9 cellular contexts compared by ENCODE assay signal in the genomic region with DNA sequence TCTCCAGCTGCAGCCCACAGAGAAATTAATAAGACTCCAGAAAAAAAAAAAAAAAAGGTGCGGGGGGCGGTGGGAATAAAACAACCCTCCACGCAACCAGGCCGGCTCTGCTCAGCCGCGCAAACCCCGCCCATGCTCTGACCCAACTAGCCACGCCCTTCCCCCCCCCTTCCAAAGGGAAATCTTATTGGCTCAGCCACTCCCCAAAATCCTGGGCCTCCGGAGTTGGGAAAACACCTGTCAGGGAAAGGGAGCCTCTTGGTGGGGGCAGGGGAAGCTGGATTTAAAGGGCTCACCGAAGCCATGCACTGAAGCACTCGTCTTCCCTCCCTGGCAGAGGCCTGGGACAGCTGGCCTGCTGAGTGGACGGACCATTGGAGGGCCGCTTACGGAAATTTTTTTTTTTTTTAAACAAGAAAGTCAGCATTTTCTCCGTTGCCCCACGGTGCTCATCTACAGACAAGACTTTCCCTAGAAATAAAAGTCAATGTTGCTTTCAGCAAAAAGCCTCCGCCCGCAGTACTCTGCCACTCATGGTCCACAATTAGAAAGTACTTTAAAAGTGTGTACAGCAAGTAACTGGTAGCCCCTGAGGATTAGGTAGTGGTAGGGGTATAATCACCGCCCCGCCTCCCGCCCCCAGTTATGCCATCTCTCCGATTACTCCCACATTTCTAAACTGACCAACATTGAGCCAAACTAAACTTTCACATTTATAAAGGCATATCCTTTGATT. TPM values are rescaled to one million over a fixed set of nuclear protein-coding genes. Genes with fewer than 3 reads are reported as not detected.
DNase-seq lines count a peak whose midpoint lies in the region; ATAC-seq, FAIRE-seq and TF ChIP-seq lines count a peak whose summit lies in the region.
"Had no signal": no experiment of that assay in that cellular context is flagged by ENCODE, and none has a peak within 500 bp of the region (broad histone marks: within the 10 kb centered on the region; RNA-seq: fewer than 3 reads in every experiment).

No MANE protein-coding gene starts in this region.

- intact Hi-C loops in Caco-2 (cut with micrococcal nuclease; ENCODE audit: unreplicated experiment) (no loop called here), left lung (cut with DNase I) (no loop called here)

- H3K4me1 ChIP-seq in Caco-2 (peaks cover 16% of the 10 kb centered on the region), left lung (peaks cover 6 to 11% of the 10 kb centered on the region in 2 donors)

- H3K27me3 ChIP-seq in Caco-2 (replicated peaks; ENCODE audit: control insufficient read depth, insufficient read depth, low read length) (peaks cover 6% of the 10 kb centered on the region), left lung (peaks cover 36 to 65% of the 10 kb centered on the region in 2 donors)

- no peaks in the 10 kb centered on the region for H3K9me3 Mint-ChIP-seq in Caco-2 (ENCODE audit: unreplicated experiment)

- no TSS peak for BruUV-seq in Caco-2 (replicated peaks; lab: Mats Ljungman, UMichigan)

- H3K4me3 Mint-ChIP-seq in Caco-2 (ENCODE audit: unreplicated experiment): peak overlapping the region; percentile 69

- POLR2A ChIA-PET in Caco-2 (lab: Charles Lee): interaction anchor here (0.6 kb wide), 1 partner anchor 1020 kb away, joined by 6 read pairs; no protein-coding TSS in a partner anchor

- H3K27me3 Mint-ChIP-seq in Caco-2 (ENCODE audit: insufficient read depth, unreplicated experiment): peaks cover 28% of the 10 kb centered on the region

- no peak overlapping the region for H3K4me3 ChIP-seq in Caco-2 (ENCODE audit: low read depth, low read length)
- H3K4me3 ChIP-seq in left lung: peak overlapping the region; percentile 41 to 47

- no peak for FAIRE-seq in RCC 7860 (lab: Jason Lieb, UNC)

- H3K9me3 ChIP-seq in Caco-2 (no peaks in the 10 kb centered on the region), left lung (no peaks in the 10 kb centered on the region)

- CTCF ChIA-PET in Caco-2 (lab: Charles Lee): interaction anchor here (0.6 kb wide), 1 partner anchor 48 kb away, joined by 3 read pairs; no protein-coding TSS in a partner anchor

- DNase-seq in Caco-2 (peak in 1 of 2 experiments; percentile 35), NCI-H146 treated with DMSO at 0.1 percent for 48 hours (lab: John Stamatoyannopoulos, UW; ENCODE audit: unreplicated experiment) (peak; percentile 46), cerebellar cortex (ENCODE audit: low spot score) (peak; percentile 76), left lung (peak; percentile 65 to 72), substantia nigra (lab: John Stamatoyannopoulos, UW) (peak in 48 of 49 donors; percentile 8 to 88 (median 59)), NCI-H187 treated with DMSO at 0.1 percent for 48 hours (lab: John Stamatoyannopoulos, UW) (no peak), RCC 7860 (ENCODE audit: low spot score) (no peak)

- H3K4me1 Mint-ChIP-seq in Caco-2 (ENCODE audit: low read depth, unreplicated experiment): peaks cover 18% of the 10 kb centered on the region

- no peak overlapping the region for H3K27ac Mint-ChIP-seq in Caco-2 (ENCODE audit: unreplicated experiment)

- ATAC-seq in left lung (peak; percentile 82), GM21515 (IDR thresholded peaks at IDR 0.05; ENCODE audit: unreplicated experiment) (no peak)

- H3K36me3 Mint-ChIP-seq in Caco-2 (ENCODE audit: insufficient read depth, unreplicated experiment): no peaks in the 10 kb centered on the region

- TF ChIP-seq CTCF in Caco-2 (IDR thresholded peaks at IDR 0.05; ENCODE audit: insufficient read depth in 1 of 2, low read depth in 1 of 2, low read length in 1 of 2, severe bottlenecking in 1 of 2, unreplicated experiment in 1 of 2) (no peak), left lung (IDR thresholded peaks at IDR 0.05) (no peak)

- H3K36me3 ChIP-seq in Caco-2 (ENCODE audit: control insufficient read depth, insufficient read depth, low read length) (no peaks in the 10 kb centered on the region), left lung (no peaks in the 10 kb centered on the region)

- H3K27ac ChIP-seq in left lung (no peak overlapping the region), substantia nigra (ENCODE audit: low read depth, low read length, poor library complexity, severe bottlenecking) (peak overlapping the region; percentile 60)

RNA-seq across cellular contexts. Expression of gene ERBB4, which starts 0.7 kb away (rescaled TPM):
- total RNA-seq in Caco-2 (2022) (not detected in 2 replicates), left lung (10 to 100 TPM in 1 of 2 donors, 1 to 10 TPM in 1; 6.4 to 16.0 TPM)
- total RNA-seq: mononuclear cell had no signal

Comparison
In these comparisons a context has a peak if more than half of its experiments do, and no peak if none do; other contexts are left out.
1. DNase-seq: peak in NCI-H146 treated with DMSO at 0.1 percent for 48 hours (single experiment), cerebellar cortex (single experiment), left lung (2 of 2) and substantia nigra (48 of 49); none in NCI-H187 treated with DMSO at 0.1 percent for 48 hours (single experiment) and RCC 7860 (single experiment).